In the genomic region with DNA sequence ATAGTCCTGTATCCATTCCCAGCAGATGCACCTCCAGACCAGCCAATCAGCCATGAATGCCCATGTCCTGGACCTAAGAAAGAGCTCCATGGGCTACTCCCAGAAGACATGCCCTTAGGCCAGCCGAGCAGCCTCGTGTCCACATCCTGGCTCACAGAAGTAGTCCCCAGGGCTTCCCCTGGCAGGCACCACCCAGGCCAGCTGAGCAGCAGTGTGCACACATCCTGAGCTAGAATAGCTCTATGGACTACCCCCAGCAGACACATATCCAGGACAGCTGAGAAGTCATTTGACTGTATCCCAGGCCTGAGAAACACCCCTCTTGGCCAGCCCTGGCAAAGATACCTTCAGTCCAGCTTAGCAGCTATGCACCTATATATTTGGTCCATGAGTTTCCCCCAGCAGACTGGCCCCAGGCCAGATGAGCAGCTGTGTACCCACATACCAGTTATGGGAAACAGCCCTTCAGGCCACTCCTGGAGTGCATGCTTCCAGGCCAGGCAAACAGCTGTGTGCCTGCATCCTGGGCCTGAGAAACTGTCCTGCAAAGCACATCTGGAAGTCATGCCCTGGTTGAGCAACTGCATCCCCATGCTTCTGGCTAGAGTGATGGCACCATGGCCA, we compare ENCODE assay signal across 20 cellular contexts. TPM values are rescaled to one million over a fixed set of nuclear protein-coding genes. Genes with fewer than 3 reads are reported as not detected.
"Had no signal": no experiment of that assay in that cellular context is flagged by ENCODE, and none has a peak within 500 bp of the region (broad histone marks: within the 10 kb centered on the region; RNA-seq: fewer than 3 reads in every experiment).

No MANE protein-coding gene starts in this region.

RNA-seq across cellular contexts. Expression of gene TPTE, which starts 27.1 kb away (rescaled TPM):
- total RNA-seq: activated naive CD4-positive, alpha-beta T cell treated with anti-CD3 and anti-CD28 coated beads for 36 hours; activated naive CD4-positive, alpha-beta T cell treated with anti-CD3 and anti-CD28 coated beads, Interleukin-2, amount 50 U/mL, for 72 hours; activated naive CD8-positive, alpha-beta T cell treated with anti-CD3 and anti-CD28 coated beads for 36 hours; activated naive CD8-positive, alpha-beta T cell treated with anti-CD3 and anti-CD28 coated beads, Interleukin-2, amount 10 ng/mL, durations not matched to agents 7 days and 5 days; activated T-cell treated with anti-CD3 and anti-CD28 coated beads, Interleukin-2, amount 50 U/mL, for 4 hours; activated T-helper 1 cell treated with anti-CD3 and anti-CD28 coated beads, Interleukin-12 subunit alpha, Interleukin-12 subunit beta, Interleukin-2, Interleukin-4 antibody, amounts not matched to agents 30 ng/mL and 10 ng/mL and 1 ng/mL, durations not matched to agents 14 hours and 24 hours and 36 hours; activated T-helper 17 cell treated with anti-CD3 and anti-CD28 coated beads, Interleukin-2, amount 50 U/mL, for 72 hours; activated T-helper 2 cell treated with anti-CD3 and anti-CD28 coated beads, Interferon-gamma antibody, Interleukin-2, Interleukin-4, amounts not matched to agents 10 μg/mL and 5 μg/mL and 100 μg/mL, durations not matched to agents 14 hours and 24 hours and 36 hours; adrenal gland; aorta; ascending aorta; astrocyte; body of pancreas; breast epithelium; bronchial epithelial cell; cardiac muscle cell; cardiac septum; cerebellum; chondrocyte had no signal
- polyA plus RNA-seq: adipose tissue, cardiac muscle cell had no signal
